ENCODE assay signal across 19 cellular contexts in the genomic region with DNA sequence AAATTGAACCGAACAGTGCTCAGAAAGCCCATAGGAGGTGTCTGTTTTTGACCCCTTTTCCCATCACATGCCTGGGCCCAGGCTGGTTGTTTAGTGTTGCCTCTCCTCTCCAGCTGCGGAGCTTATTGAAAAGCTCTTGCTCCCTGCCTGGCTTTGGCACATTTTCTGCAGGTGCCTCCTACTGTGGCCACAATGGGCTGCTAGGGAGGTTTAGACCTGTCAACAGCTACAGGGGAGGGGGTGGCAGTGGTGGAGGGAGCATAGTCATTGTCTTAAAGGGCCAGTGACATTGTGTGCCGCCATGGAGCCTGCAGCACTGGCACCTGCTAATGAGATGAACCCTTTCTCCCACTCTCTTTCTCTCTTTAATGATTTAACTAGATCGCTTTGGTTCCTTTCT. TPM values are rescaled to one million over a fixed set of nuclear protein-coding genes. Genes with fewer than 3 reads are reported as not detected.
DNase-seq lines count a peak whose midpoint lies in the region; ATAC-seq, FAIRE-seq and TF ChIP-seq lines count a peak whose summit lies in the region.
"Had no signal": no experiment of that assay in that cellular context is flagged by ENCODE, and none has a peak within 500 bp of the region (broad histone marks: within the 10 kb centered on the region; RNA-seq: fewer than 3 reads in every experiment).

No MANE protein-coding gene starts in this region.

- H3K18ac ChIP-seq in H1 (ENCODE audit: extremely low read depth, low read length) = no peak overlapping the region; the same call in 1 of the 2 replicates

- H3K36me3 Mint-ChIP-seq in osteocyte (ENCODE audit: unreplicated experiment) = no peaks in the 10 kb centered on the region
- H3K36me3 Mint-ChIP-seq: immature natural killer cell had no signal

- H2BK20ac ChIP-seq in H1 (ENCODE audit: low read length) = no peak overlapping the region

- H3K4me3 Mint-ChIP-seq in osteocyte (ENCODE audit: unreplicated experiment) = no peak overlapping the region
- H3K4me3 Mint-ChIP-seq: immature natural killer cell, mesothelial cell of epicardium had no signal

- peak overlapping the region; percentile 57; the same call in 1 of the 2 replicates for H3K27ac ChIP-seq in H1 (ENCODE audit: low read depth, low read length)
- H3K27ac ChIP-seq: parathyroid adenoma, VCaP had no signal

- no peaks in the 10 kb centered on the region for H3K27me3 Mint-ChIP-seq in osteocyte (ENCODE audit: unreplicated experiment)

- peaks cover 29 to 50% (median 41%) of the 10 kb centered on the region in 4 experiments for H3K4me1 ChIP-seq in H1 (replicated peaks in 1 of 4; ENCODE audit: control insufficient read depth in 3 of 4, insufficient read depth in 4 of 4, low read length in 3 of 4)

- no peak overlapping the region for H4K8ac ChIP-seq in H1 (ENCODE audit: extremely low read depth, insufficient read depth, low read length)

- no peak overlapping the region for H4K91ac ChIP-seq in H1 (replicated peaks; ENCODE audit: insufficient read length, low read length)

- H3K14ac ChIP-seq in H1 (ENCODE audit: insufficient read length) = no peak overlapping the region

- no peak for ATAC-seq in GM21723 (IDR thresholded peaks at IDR 0.05; ENCODE audit: unreplicated experiment)

- H3K4me1 Mint-ChIP-seq in osteocyte (ENCODE audit: unreplicated experiment) = no peaks in the 10 kb centered on the region
- H3K4me1 Mint-ChIP-seq: immature natural killer cell had no signal

- no peaks in the 10 kb centered on the region for H3K9me3 ChIP-seq in H1 (ENCODE audit: insufficient read depth in 2 of 2, low read depth in 1 of 2, low read length in 1 of 2)
- H3K9me3 ChIP-seq: SK-N-SH had no signal

- no peak overlapping the region for H2BK120ac ChIP-seq in H1 (replicated peaks; ENCODE audit: low read depth, low read length)

- in situ Hi-C loops in KBM-7 (cut with MboI; ENCODE audit: low pct_unique_long_range_greater_than_20kb, low sequenced_read_pairs) = no loop called here

- no peak overlapping the region for H2AK5ac ChIP-seq in H1 (ENCODE audit: low read depth, low read length)

- H3K56ac ChIP-seq in H1 (replicated peaks; ENCODE audit: insufficient read length, low read depth, low read length) = no peak overlapping the region

- no peak for TF ChIP-seq CTCF in H1 (IDR thresholded peaks at IDR 0.05; ENCODE audit: control extremely low read depth in 1 of 3, insufficient read depth in 1 of 3, low read depth in 1 of 3, low read length in 3 of 3)
- TF ChIP-seq CTCF in osteocyte (IDR thresholded peaks at IDR 0.05) = no peak

- H3K23ac ChIP-seq in H1 (ENCODE audit: insufficient read length) = no peak overlapping the region

- no peak overlapping the region for H2BK12ac ChIP-seq in H1 (ENCODE audit: low read depth, low read length)

- no peak overlapping the region for H3K27ac Mint-ChIP-seq in osteocyte (ENCODE audit: unreplicated experiment)
- H3K27ac Mint-ChIP-seq: immature natural killer cell, mesothelial cell of epicardium had no signal

- TF ChIP-seq POLR2A in H1 (IDR thresholded peaks at IDR 0.05; ENCODE audit: control extremely low read depth in 1 of 2, low read depth in 2 of 2, low read length in 2 of 2) = 0 out of 3 replicates have a peak, but pooled peaks of 1 of the 2 experiments have one; percentile 20

- POLR2A ChIA-PET in H1 (lab: Charles Lee; ENCODE audit: partially characterized antibody) = interaction anchor here (0.8 to 4.7 kb wide), 4 partner anchors 9 to 34 kb away, joined by 3 to 21 read pairs (median 8); a partner anchor contains a TSS

- no peak overlapping the region; a peak in 1 of 7 replicates for H3K9ac ChIP-seq in H1 (replicated peaks in 1 of 4; ENCODE audit: extremely low read depth in 1 of 4, low read depth in 3 of 4, low read length in 3 of 4)
- H3K9ac ChIP-seq: parathyroid adenoma, SK-N-SH had no signal

- DNase-seq in NCI-H82 (lab: John Stamatoyannopoulos, UW) = peak; percentile 6
- DNase-seq in NCI-H82 treated with DMSO at 0.1 percent for 48 hours (lab: John Stamatoyannopoulos, UW; ENCODE audit: unreplicated experiment) = no peak
- peak; percentile 96 for DNase-seq in NCI-H345 (lab: John Stamatoyannopoulos, UW)
- peak; percentile 68 to 69 for DNase-seq in H1 (ENCODE audit: low read depth in 1 of 2, low spot score in 2 of 2)
- DNase-seq in osteocyte (ENCODE audit: extremely low spot score, unreplicated experiment) = peak; percentile 62
- no peak for DNase-seq in KBM-7
- DNase-seq in RKO (ENCODE audit: low spot score) = no peak
- DNase-seq: activated naive CD4-positive, alpha-beta T cell treated with Interleukin-2 at 50 U/mL for 16 hours; effector CD4-positive, alpha-beta T cell; immature natural killer cell; SK-N-SH; substantia nigra had no signal

- H3K4me3 ChIP-seq in H1 (ENCODE audit: extremely low read depth in 1 of 4, insufficient read depth in 2 of 4, low read depth in 3 of 4, low read length in 4 of 4) = peak overlapping the region in 1 of 4 experiments; percentile 37; a peak in 3 of 8 replicates

- H3K23me2 ChIP-seq in H1 (ENCODE audit: low read depth, low read length) = no peaks in the 10 kb centered on the region

- 10% methylated on average over 4 of the region's 4 CpGs; no CpG with 5 or more reads in 1 of the 2 experiments for WGBS in H1 (ENCODE audit: extremely low coverage in 1 of 2, insufficient coverage in 1 of 2, insufficient read length in 1 of 2, insufficient replicate concordance in 2 of 2, low coverage in 1 of 2, low lambda C conversion rate in 2 of 2, missing lambda C conversion rate in 1 of 2), 2 experiments

- no peaks in the 10 kb centered on the region for H4K20me1 ChIP-seq in H1 (replicated peaks in 1 of 2; ENCODE audit: control insufficient read depth in 1 of 2, insufficient read depth in 2 of 2, low read length in 2 of 2)

- H3K4me2 ChIP-seq in H1 (ENCODE audit: insufficient read depth in 1 of 2, low read depth in 2 of 2, low read length in 2 of 2) = peak overlapping the region; percentile 48 to 57
- H3K4me2 ChIP-seq: SK-N-SH had no signal

- CTCF ChIA-PET in H1 (lab: Charles Lee; ENCODE audit: partially characterized antibody) = interaction anchor here (0.6 to 4.1 kb wide), 23 partner anchors 9 to 339 kb away, joined by 3 to 21 read pairs (median 5); a partner anchor contains a TSS

- no peak overlapping the region for H3K4ac ChIP-seq in H1 (replicated peaks; ENCODE audit: insufficient read length, low read depth, low read length)

- H2BK5ac ChIP-seq in H1 (ENCODE audit: low read depth, low read length) = no peak overlapping the region

- no peak overlapping the region for H2AFZ ChIP-seq in H1 (ENCODE audit: low read length)
- H2AFZ ChIP-seq: parathyroid adenoma had no signal

- H2BK15ac ChIP-seq in H1 (ENCODE audit: low read length) = no peak overlapping the region

- no peaks in the 10 kb centered on the region for H3K9me3 Mint-ChIP-seq in osteocyte (ENCODE audit: unreplicated experiment)
- H3K9me3 Mint-ChIP-seq: brain, immature natural killer cell, mesothelial cell of epicardium had no signal

- peak; percentile 4 to 27; a peak in 1 of 4 replicates for TF ChIP-seq RAD21 in H1 (IDR thresholded peaks at IDR 0.05 in 1 of 2, conservative IDR thresholded peaks at IDR 0.05 in 1 of 2; ENCODE audit: low read depth in 2 of 2, low read length in 2 of 2)

- H3K36me3 ChIP-seq in H1 (ENCODE audit: control insufficient read depth in 2 of 4, insufficient read depth in 4 of 4, low read length in 3 of 4) = no peaks in the 10 kb centered on the region; a peak in 1 of 8 replicates

- H4K5ac ChIP-seq in H1 (ENCODE audit: insufficient read length, low read depth, low read length) = no peak overlapping the region

- H3K79me1 ChIP-seq in H1 (ENCODE audit: low read depth, low read length) = no peaks in the 10 kb centered on the region

- peak in 1 of 2 experiments; percentile 44; a peak in 1 of 3 replicates for TF ChIP-seq EP300 in H1 (IDR thresholded peaks at IDR 0.05; ENCODE audit: borderline replicate concordance in 1 of 2, low read depth in 2 of 2, low read length in 2 of 2)

- H3K79me2 ChIP-seq in H1 (ENCODE audit: control insufficient read depth in 1 of 2, insufficient read depth in 2 of 2, low read length in 2 of 2) = no peaks in the 10 kb centered on the region

- FAIRE-seq in H1 (lab: Jason Lieb, UNC) = peak; percentile 94
- FAIRE-seq: A204.1 had no signal

- H3K27me3 ChIP-seq in H1 (replicated peaks in 1 of 4; ENCODE audit: control insufficient read depth in 3 of 4, extremely low read depth in 1 of 4, insufficient read depth in 3 of 4, low read length in 3 of 4) = no peaks in the 10 kb centered on the region

TF ChIP-seq in H1, 55 proteins besides CTCF, POLR2A, EP300 and RAD21 (continues in another document):
- TF ChIP-seq TAF1 (IDR thresholded peaks at IDR 0.05; ENCODE audit: low read depth, low read length) (no peak), RFX5 (IDR thresholded peaks at IDR 0.05; ENCODE audit: borderline replicate concordance, low read depth, low read length) (no peak), SP1 (IDR thresholded peaks at IDR 0.05; ENCODE audit: low read depth, low read length) (peak; percentile 33; the same call in 1 of the 2 replicates), SIN3A (conservative IDR thresholded peaks at IDR 0.05 in 1 of 2, IDR thresholded peaks at IDR 0.05 in 1 of 2; ENCODE audit: low read depth in 1 of 2, low read length in 2 of 2) (peak; percentile 91 to 95), RNF2 (IDR thresholded peaks at IDR 0.05; ENCODE audit: borderline replicate concordance, low read depth, low read length, missing control alignments, poor library complexity, severe bottlenecking) (no peak), CTBP2 (IDR thresholded peaks at IDR 0.05; ENCODE audit: borderline replicate concordance, insufficient read depth, insufficient read length, low read length) (peak; percentile 97), CREB1 (IDR thresholded peaks at IDR 0.05) (peak; percentile 42; the same call in 1 of the 2 replicates), GABPA (IDR thresholded peaks at IDR 0.05; ENCODE audit: borderline replicate concordance, insufficient read depth, low read length) (no peak), ASH2L (IDR thresholded peaks at IDR 0.05; ENCODE audit: low read length) (peak; percentile 43), NANOG (IDR thresholded peaks at IDR 0.05; ENCODE audit: insufficient read depth, low read depth, low read length, poor library complexity, severe bottlenecking) (peak; percentile 77)

RNA-seq across cellular contexts. Expression of a gene that starts 13.2 kb away (rescaled TPM):
- 0.21 TPM in 1 of 2 replicates, not detected in the other for total RNA-seq in H1 (2021; fragmentation: NEBNext Ultra II Directional; extraction: Animal tissue kit (Norgen Biotek cat#: 25700))
- polyA plus RNA-seq in H1 (2011; rRNA removed) = 0.33 and 0.77 TPM in 2 replicates
- 0.54 TPM for polyA plus RNA-seq in H1 (2011; cell fraction: cytosol; rRNA removed)
- 1.5 TPM for polyA plus RNA-seq in H1 (2011; cell fraction: nucleus; rRNA removed)
- 0.46 to 1.9 TPM (median 1.0 TPM) in 4 replicates for polyA plus RNA-seq in H1 (2012, experiment 1 of 2)
- polyA plus RNA-seq in H1 (2012, experiment 2 of 2) = 0.09 TPM
- polyA plus RNA-seq in H1 (2013, experiment 1 of 2) = 0.20 TPM
- polyA plus RNA-seq in H1 (2013, experiment 2 of 2) = 0.50 TPM
- 0.80 TPM in 1 of 2 replicates, not detected in the other for polyA minus RNA-seq in H1 (2011; rRNA and poly(A)+ RNA removed)
- polyA minus RNA-seq in H1 (2011; cell fraction: cytosol; rRNA and poly(A)+ RNA removed) = not detected
- polyA minus RNA-seq in H1 (2011; cell fraction: nucleus; rRNA and poly(A)+ RNA removed) = 0.30 TPM
- 0.70 and 0.76 TPM in 2 replicates for total RNA-seq in osteocyte
- total RNA-seq: fibroblast of villous mesenchyme had no signal
- polyA plus RNA-seq: immature natural killer cell had no signal

Comparison
In these comparisons a context has a peak if more than half of its experiments do, and no peak if none do; other contexts are left out.
1. DNase-seq: peak in NCI-H82 (single experiment), NCI-H345 (single experiment), H1 (2 of 2) and osteocyte (single experiment); none in NCI-H82 treated with DMSO at 0.1 percent for 48 hours (single experiment), KBM-7 (single experiment) and RKO (single experiment).